Comparison of ENCODE assay signal across 2 cellular contexts in the genomic region with DNA sequence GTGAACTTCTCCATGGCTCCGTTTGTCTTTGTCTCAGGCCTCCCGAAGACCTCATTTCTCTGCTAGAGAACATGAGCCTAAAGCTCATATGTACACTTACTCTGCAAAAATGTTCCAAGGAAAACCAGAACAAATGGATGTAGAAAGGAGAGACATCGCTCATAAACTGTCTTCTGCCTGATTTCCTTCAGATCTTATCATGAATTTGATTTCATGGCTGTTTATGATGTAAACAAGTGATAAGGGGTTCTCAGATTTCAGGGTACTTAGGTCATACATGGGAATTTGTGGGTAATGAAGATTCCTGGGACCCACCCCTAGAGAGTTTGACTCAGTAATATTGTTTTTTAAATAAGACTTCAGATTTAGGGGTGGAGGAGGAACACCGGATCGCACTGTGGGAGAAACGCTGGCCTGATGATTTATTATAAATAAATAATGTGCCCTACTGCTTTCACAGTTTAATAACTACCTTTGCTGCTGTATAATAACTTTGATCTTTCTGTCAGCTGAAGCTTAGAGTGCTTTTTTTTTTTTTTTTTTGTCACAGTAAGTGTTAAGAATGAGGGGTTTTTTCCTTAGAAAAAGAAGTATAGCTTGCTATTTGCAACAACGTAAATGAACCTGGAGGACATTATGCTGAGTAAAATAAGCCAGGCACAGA.
TF ChIP-seq lines count a peak whose summit lies in the region.

No MANE protein-coding gene starts in this region.

TF ChIP-seq in SK-N-SH treated with all-trans-retinoic acid at 6 μM for 48 hours, 23 proteins besides CTCF, POLR2A, EP300 and RAD21 (continued from another document):
- TF ChIP-seq, protein P1, sequence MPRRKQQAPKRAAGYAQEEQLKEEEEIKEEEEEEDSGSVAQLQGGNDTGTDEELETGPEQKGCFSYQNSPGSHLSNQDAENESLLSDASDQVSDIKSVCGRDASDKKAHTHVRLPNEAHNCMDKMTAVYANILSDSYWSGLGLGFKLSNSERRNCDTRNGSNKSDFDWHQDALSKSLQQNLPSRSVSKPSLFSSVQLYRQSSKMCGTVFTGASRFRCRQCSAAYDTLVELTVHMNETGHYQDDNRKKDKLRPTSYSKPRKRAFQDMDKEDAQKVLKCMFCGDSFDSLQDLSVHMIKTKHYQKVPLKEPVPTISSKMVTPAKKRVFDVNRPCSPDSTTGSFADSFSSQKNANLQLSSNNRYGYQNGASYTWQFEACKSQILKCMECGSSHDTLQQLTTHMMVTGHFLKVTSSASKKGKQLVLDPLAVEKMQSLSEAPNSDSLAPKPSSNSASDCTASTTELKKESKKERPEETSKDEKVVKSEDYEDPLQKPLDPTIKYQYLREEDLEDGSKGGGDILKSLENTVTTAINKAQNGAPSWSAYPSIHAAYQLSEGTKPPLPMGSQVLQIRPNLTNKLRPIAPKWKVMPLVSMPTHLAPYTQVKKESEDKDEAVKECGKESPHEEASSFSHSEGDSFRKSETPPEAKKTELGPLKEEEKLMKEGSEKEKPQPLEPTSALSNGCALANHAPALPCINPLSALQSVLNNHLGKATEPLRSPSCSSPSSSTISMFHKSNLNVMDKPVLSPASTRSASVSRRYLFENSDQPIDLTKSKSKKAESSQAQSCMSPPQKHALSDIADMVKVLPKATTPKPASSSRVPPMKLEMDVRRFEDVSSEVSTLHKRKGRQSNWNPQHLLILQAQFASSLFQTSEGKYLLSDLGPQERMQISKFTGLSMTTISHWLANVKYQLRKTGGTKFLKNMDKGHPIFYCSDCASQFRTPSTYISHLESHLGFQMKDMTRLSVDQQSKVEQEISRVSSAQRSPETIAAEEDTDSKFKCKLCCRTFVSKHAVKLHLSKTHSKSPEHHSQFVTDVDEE (CRISPR knock-in tag; IDR thresholded peaks at IDR 0.05), result no peak
- no peak for TF ChIP-seq PPARA (CRISPR knock-in tag; IDR thresholded peaks at IDR 0.05; ENCODE audit: borderline replicate concordance)
- no peak for TF ChIP-seq ARNTL (CRISPR knock-in tag; IDR thresholded peaks at IDR 0.05; ENCODE audit: borderline replicate concordance, low read depth)
- no peak for TF ChIP-seq ZFP3 (CRISPR knock-in tag; IDR thresholded peaks at IDR 0.05)
- TF ChIP-seq OSR1 (CRISPR knock-in tag; IDR thresholded peaks at IDR 0.05), result no peak
- no peak for TF ChIP-seq PATZ1 (CRISPR knock-in tag; IDR thresholded peaks at IDR 0.05; ENCODE audit: borderline replicate concordance)
- no peak for TF ChIP-seq ZNF565 (CRISPR knock-in tag; conservative IDR thresholded peaks at IDR 0.05; ENCODE audit: low read depth)
- TF ChIP-seq, protein P2, sequence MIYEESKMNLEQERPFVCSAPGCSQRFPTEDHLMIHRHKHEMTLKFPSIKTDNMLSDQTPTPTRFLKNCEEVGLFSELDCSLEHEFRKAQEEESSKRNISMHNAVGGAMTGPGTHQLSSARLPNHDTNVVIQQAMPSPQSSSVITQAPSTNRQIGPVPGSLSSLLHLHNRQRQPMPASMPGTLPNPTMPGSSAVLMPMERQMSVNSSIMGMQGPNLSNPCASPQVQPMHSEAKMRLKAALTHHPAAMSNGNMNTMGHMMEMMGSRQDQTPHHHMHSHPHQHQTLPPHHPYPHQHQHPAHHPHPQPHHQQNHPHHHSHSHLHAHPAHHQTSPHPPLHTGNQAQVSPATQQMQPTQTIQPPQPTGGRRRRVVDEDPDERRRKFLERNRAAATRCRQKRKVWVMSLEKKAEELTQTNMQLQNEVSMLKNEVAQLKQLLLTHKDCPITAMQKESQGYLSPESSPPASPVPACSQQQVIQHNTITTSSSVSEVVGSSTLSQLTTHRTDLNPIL (CRISPR knock-in tag; IDR thresholded peaks at IDR 0.05; ENCODE audit: low read depth), result no peak
- no peak for TF ChIP-seq ZNF70 (CRISPR knock-in tag; IDR thresholded peaks at IDR 0.05)
- no peak for TF ChIP-seq RARB (CRISPR knock-in tag; IDR thresholded peaks at IDR 0.05)
- no peak for TF ChIP-seq SNAI2 (CRISPR knock-in tag; IDR thresholded peaks at IDR 0.05)

TF ChIP-seq in SK-N-SH, 30 proteins besides CTCF, POLR2A, EP300 and RAD21 (continued from another document):
- TF ChIP-seq IRF3 (IDR thresholded peaks at IDR 0.05; ENCODE audit: low read depth, low read length), result no peak
- TF ChIP-seq, protein P3, sequence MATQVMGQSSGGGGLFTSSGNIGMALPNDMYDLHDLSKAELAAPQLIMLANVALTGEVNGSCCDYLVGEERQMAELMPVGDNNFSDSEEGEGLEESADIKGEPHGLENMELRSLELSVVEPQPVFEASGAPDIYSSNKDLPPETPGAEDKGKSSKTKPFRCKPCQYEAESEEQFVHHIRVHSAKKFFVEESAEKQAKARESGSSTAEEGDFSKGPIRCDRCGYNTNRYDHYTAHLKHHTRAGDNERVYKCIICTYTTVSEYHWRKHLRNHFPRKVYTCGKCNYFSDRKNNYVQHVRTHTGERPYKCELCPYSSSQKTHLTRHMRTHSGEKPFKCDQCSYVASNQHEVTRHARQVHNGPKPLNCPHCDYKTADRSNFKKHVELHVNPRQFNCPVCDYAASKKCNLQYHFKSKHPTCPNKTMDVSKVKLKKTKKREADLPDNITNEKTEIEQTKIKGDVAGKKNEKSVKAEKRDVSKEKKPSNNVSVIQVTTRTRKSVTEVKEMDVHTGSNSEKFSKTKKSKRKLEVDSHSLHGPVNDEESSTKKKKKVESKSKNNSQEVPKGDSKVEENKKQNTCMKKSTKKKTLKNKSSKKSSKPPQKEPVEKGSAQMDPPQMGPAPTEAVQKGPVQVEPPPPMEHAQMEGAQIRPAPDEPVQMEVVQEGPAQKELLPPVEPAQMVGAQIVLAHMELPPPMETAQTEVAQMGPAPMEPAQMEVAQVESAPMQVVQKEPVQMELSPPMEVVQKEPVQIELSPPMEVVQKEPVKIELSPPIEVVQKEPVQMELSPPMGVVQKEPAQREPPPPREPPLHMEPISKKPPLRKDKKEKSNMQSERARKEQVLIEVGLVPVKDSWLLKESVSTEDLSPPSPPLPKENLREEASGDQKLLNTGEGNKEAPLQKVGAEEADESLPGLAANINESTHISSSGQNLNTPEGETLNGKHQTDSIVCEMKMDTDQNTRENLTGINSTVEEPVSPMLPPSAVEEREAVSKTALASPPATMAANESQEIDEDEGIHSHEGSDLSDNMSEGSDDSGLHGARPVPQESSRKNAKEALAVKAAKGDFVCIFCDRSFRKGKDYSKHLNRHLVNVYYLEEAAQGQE (IDR thresholded peaks at IDR 0.05; ENCODE audit: low read depth, low read length), result no peak
- TF ChIP-seq PBX3 (IDR thresholded peaks at IDR 0.05), result no peak
- TF ChIP-seq TCF12 (IDR thresholded peaks at IDR 0.05), result no peak
- no peak for TF ChIP-seq CHD2 (IDR thresholded peaks at IDR 0.05; ENCODE audit: low read length, partially characterized antibody)
- no peak for TF ChIP-seq SMC3 (IDR thresholded peaks at IDR 0.05; ENCODE audit: low read depth, low read length)
- no peak for TF ChIP-seq ELF1 (IDR thresholded peaks at IDR 0.05)
